Comparison of ENCODE assay signal across 11 cellular contexts in the genomic region with DNA sequence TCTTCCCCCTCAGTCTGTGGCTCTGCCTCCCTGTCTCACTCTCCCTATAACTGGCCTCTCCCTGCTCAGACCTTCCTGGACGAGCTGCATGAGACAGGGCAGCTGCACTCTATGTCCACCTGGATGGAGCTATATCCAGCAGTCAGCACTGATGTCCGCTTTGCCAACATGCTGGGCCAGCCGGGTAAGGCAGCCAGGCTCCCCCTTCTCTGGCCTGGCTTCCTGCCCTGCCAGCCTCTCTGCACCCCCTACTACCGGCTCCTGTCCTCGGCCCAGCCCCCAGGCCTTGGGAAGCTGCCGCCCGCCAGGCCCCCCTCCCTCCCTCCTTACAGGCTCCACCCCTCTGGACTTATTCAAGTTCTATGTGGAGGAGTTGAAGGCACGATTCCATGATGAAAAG. TPM values are rescaled to one million over a fixed set of nuclear protein-coding genes. Genes with fewer than 3 reads are reported as not detected.
DNase-seq lines count a peak whose midpoint lies in the region; ATAC-seq, FAIRE-seq and TF ChIP-seq lines count a peak whose summit lies in the region.
"Had no signal": no experiment of that assay in that cellular context is flagged by ENCODE, and none has a peak within 500 bp of the region (broad histone marks: within the 10 kb centered on the region; RNA-seq: fewer than 3 reads in every experiment).

No MANE protein-coding gene starts in this region.

- peak overlapping the region; percentile 56 for H3K27ac Mint-ChIP-seq in activated naive CD4-positive, alpha-beta T cell treated with anti-CD3 and anti-CD28 coated beads, Interleukin-2, amount 50 U/mL, for 24 hours
- peak overlapping the region; percentile 69 to 94 (median 85) for H3K27ac Mint-ChIP-seq in brain

- H3K4me3 Mint-ChIP-seq in activated naive CD4-positive, alpha-beta T cell treated with anti-CD3 and anti-CD28 coated beads, Interleukin-2, amount 50 U/mL, for 24 hours, result no peak overlapping the region
- H3K4me3 Mint-ChIP-seq in brain, result peak overlapping the region in 4 of 5 experiments; percentile 1 to 27 (median 16)

- FAIRE-seq in kidney (lab: Jason Lieb, UNC) (no peak), urothelium cell line (lab: Jason Lieb, UNC) (peak; percentile 35)
- FAIRE-seq: TTC549 had no signal

- no peak for ATAC-seq in GM21723 (IDR thresholded peaks at IDR 0.05; ENCODE audit: unreplicated experiment)

- H3K9me3 Mint-ChIP-seq in activated naive CD4-positive, alpha-beta T cell treated with anti-CD3 and anti-CD28 coated beads, Interleukin-2, amount 50 U/mL, for 24 hours, result no peaks in the 10 kb centered on the region
- H3K9me3 Mint-ChIP-seq in brain, result no peaks in the 10 kb centered on the region

- H3K9ac ChIP-seq in kidney (ENCODE audit: low read length in 2 of 2), result no peak overlapping the region

- TF ChIP-seq CTCF in brain (conservative IDR thresholded peaks at IDR 0.05), result no peak
- no peak for TF ChIP-seq CTCF in kidney (IDR thresholded peaks at IDR 0.05; ENCODE audit: borderline replicate concordance, extremely low read depth, insufficient read depth)

- H3K36me3 Mint-ChIP-seq in activated naive CD4-positive, alpha-beta T cell treated with anti-CD3 and anti-CD28 coated beads, Interleukin-2, amount 50 U/mL, for 24 hours, result no peaks in the 10 kb centered on the region
- H3K36me3 Mint-ChIP-seq in brain, result peaks cover 6% of the 10 kb centered on the region

- intact Hi-C loops in kidney (cut with DNase I), result no loop called here

- no peak for DNase-seq in activated naive CD4-positive, alpha-beta T cell treated with Interleukin-2 at 50 U/mL for 16 hours
- DNase-seq in kidney, result peak; percentile 65
- DNase-seq in urothelium cell line (ENCODE audit: low spot score), result no peak
- no peak for DNase-seq in mucosa of gallbladder (ENCODE audit: low spot score)
- no peak for DNase-seq in germinal center (ENCODE audit: low spot score)

- peaks cover 14 to 19% of the 10 kb centered on the region in 2 donors for H3K36me3 ChIP-seq in kidney (ENCODE audit: control insufficient read depth in 1 of 2, insufficient read depth in 2 of 2, low read length in 2 of 2)
- H3K36me3 ChIP-seq: neutrophil had no signal

- H3K4me3 ChIP-seq in kidney (ENCODE audit: low read length in 2 of 2), result no peak overlapping the region

- no peaks in the 10 kb centered on the region for H3K9me3 ChIP-seq in kidney (ENCODE audit: control insufficient read depth in 1 of 2, low read length in 2 of 2)
- H3K9me3 ChIP-seq: neutrophil had no signal

- no peaks in the 10 kb centered on the region for H3K27me3 Mint-ChIP-seq in activated naive CD4-positive, alpha-beta T cell treated with anti-CD3 and anti-CD28 coated beads, Interleukin-2, amount 50 U/mL, for 24 hours
- H3K27me3 Mint-ChIP-seq in brain, result no peaks in the 10 kb centered on the region

- peaks cover 0 to 5% of the 10 kb centered on the region in 2 donors for H3K4me1 ChIP-seq in kidney (ENCODE audit: control insufficient read depth in 1 of 2, insufficient read depth in 1 of 2, low read depth in 1 of 2, low read length in 2 of 2)

- H3K27ac ChIP-seq in kidney (ENCODE audit: low read depth in 2 of 2, low read length in 2 of 2), result no peak overlapping the region
- H3K27ac ChIP-seq: C4-2B, neutrophil had no signal

- H3K4me1 Mint-ChIP-seq in activated naive CD4-positive, alpha-beta T cell treated with anti-CD3 and anti-CD28 coated beads, Interleukin-2, amount 50 U/mL, for 24 hours, result peaks cover 19% of the 10 kb centered on the region
- H3K4me1 Mint-ChIP-seq in brain, result peaks cover 20% of the 10 kb centered on the region

RNA-seq across cellular contexts. Expression of a gene that starts 14.0 kb away (rescaled TPM):
- polyA plus RNA-seq in brain (ENCODE audit: insufficient read depth, low read depth, low replicate concordance) (15.9 TPM), kidney (ENCODE audit: insufficient read depth, low read depth, low replicate concordance) (20.1 TPM)
- total RNA-seq in kidney (33.3 TPM), mucosa of gallbladder (33.4 TPM)

RNA-seq across cellular contexts. Expression of a gene that starts 32.0 kb away (rescaled TPM):
- polyA plus RNA-seq in brain (ENCODE audit: insufficient read depth, low read depth, low replicate concordance) (0.15 TPM), kidney (ENCODE audit: insufficient read depth, low read depth, low replicate concordance) (0.34 TPM)
- total RNA-seq in kidney (0.85 TPM), mucosa of gallbladder (0.32 TPM)
